ENCODE assay signal across 1 cellular context in the genomic region with DNA sequence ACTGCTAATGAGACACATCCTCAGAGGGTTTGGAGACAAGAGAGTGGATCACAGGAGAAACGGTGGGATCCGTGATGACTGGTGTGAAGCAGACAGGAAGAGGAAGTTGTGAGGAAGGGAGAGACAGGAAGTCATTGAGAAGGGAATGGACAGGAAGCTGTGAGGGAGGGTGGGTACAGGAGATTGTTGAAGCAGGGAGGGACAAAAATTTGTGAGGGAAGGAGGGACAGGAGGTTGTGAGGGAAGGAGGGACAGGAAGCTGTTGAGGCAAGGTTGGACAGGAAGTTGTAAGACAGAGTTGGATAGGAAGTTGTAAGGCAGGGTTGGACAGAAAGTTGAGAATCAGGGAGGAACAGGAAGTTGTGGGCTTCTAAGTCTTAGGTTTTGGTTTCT.
TF ChIP-seq lines count a peak whose summit lies in the region.

No MANE protein-coding gene starts in this region.

TF ChIP-seq in K562, 482 proteins besides CTCF, POLR2A, EP300 and RAD21 (continued from another document and continues in another):
- TF ChIP-seq, protein P1, sequence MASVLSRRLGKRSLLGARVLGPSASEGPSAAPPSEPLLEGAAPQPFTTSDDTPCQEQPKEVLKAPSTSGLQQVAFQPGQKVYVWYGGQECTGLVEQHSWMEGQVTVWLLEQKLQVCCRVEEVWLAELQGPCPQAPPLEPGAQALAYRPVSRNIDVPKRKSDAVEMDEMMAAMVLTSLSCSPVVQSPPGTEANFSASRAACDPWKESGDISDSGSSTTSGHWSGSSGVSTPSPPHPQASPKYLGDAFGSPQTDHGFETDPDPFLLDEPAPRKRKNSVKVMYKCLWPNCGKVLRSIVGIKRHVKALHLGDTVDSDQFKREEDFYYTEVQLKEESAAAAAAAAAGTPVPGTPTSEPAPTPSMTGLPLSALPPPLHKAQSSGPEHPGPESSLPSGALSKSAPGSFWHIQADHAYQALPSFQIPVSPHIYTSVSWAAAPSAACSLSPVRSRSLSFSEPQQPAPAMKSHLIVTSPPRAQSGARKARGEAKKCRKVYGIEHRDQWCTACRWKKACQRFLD (CRISPR knock-in tag; IDR thresholded peaks at IDR 0.05): peak; percentile 60; the same call in 1 of the 2 replicates
- TF ChIP-seq, protein P2, sequence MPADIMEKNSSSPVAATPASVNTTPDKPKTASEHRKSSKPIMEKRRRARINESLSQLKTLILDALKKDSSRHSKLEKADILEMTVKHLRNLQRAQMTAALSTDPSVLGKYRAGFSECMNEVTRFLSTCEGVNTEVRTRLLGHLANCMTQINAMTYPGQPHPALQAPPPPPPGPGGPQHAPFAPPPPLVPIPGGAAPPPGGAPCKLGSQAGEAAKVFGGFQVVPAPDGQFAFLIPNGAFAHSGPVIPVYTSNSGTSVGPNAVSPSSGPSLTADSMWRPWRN (IDR thresholded peaks at IDR 0.05; ENCODE audit: low read depth): no peak
- 0 out of 2 replicates have a peak, but pooled peaks have one; percentile 9 for TF ChIP-seq HMG20B (CRISPR knock-in tag; IDR thresholded peaks at IDR 0.05)
- 0 out of 2 replicates have a peak, but pooled peaks have one; percentile 7 for TF ChIP-seq SPI1 (IDR thresholded peaks at IDR 0.05; ENCODE audit: borderline replicate concordance, low read depth, low read length)
- TF ChIP-seq CHD2 (IDR thresholded peaks at IDR 0.05; ENCODE audit: low read depth, low read length): no peak
- TF ChIP-seq, protein P3, sequence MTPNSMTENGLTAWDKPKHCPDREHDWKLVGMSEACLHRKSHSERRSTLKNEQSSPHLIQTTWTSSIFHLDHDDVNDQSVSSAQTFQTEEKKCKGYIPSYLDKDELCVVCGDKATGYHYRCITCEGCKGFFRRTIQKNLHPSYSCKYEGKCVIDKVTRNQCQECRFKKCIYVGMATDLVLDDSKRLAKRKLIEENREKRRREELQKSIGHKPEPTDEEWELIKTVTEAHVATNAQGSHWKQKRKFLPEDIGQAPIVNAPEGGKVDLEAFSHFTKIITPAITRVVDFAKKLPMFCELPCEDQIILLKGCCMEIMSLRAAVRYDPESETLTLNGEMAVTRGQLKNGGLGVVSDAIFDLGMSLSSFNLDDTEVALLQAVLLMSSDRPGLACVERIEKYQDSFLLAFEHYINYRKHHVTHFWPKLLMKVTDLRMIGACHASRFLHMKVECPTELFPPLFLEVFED (CRISPR knock-in tag; conservative IDR thresholded peaks at IDR 0.05): peak; percentile 97
- TF ChIP-seq, protein P4, sequence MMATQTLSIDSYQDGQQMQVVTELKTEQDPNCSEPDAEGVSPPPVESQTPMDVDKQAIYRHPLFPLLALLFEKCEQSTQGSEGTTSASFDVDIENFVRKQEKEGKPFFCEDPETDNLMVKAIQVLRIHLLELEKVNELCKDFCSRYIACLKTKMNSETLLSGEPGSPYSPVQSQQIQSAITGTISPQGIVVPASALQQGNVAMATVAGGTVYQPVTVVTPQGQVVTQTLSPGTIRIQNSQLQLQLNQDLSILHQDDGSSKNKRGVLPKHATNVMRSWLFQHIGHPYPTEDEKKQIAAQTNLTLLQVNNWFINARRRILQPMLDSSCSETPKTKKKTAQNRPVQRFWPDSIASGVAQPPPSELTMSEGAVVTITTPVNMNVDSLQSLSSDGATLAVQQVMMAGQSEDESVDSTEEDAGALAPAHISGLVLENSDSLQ (IDR thresholded peaks at IDR 0.05): peak; percentile 51; the same call in 1 of the 2 replicates
- TF ChIP-seq, protein P5, sequence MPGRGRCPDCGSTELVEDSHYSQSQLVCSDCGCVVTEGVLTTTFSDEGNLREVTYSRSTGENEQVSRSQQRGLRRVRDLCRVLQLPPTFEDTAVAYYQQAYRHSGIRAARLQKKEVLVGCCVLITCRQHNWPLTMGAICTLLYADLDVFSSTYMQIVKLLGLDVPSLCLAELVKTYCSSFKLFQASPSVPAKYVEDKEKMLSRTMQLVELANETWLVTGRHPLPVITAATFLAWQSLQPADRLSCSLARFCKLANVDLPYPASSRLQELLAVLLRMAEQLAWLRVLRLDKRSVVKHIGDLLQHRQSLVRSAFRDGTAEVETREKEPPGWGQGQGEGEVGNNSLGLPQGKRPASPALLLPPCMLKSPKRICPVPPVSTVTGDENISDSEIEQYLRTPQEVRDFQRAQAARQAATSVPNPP (IDR thresholded peaks at IDR 0.05; ENCODE audit: borderline replicate concordance, insufficient read depth, insufficient read length): no peak
- TF ChIP-seq FOXA3 (CRISPR knock-in tag; conservative IDR thresholded peaks at IDR 0.05 in 1 of 2, IDR thresholded peaks at IDR 0.05 in 1 of 2): no peak
- TF ChIP-seq, protein P6, sequence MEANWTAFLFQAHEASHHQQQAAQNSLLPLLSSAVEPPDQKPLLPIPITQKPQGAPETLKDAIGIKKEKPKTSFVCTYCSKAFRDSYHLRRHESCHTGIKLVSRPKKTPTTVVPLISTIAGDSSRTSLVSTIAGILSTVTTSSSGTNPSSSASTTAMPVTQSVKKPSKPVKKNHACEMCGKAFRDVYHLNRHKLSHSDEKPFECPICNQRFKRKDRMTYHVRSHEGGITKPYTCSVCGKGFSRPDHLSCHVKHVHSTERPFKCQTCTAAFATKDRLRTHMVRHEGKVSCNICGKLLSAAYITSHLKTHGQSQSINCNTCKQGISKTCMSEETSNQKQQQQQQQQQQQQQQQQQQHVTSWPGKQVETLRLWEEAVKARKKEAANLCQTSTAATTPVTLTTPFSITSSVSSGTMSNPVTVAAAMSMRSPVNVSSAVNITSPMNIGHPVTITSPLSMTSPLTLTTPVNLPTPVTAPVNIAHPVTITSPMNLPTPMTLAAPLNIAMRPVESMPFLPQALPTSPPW (CRISPR knock-in tag; IDR thresholded peaks at IDR 0.05): 0 out of 2 replicates have a peak, but pooled peaks have one; percentile 38
- no peak for TF ChIP-seq POLR3G (IDR thresholded peaks at IDR 0.05; ENCODE audit: extremely low read depth, insufficient read length, insufficient replicate concordance)
- no peak for TF ChIP-seq XRCC3 (IDR thresholded peaks at IDR 0.05)
- TF ChIP-seq NCOA2 (IDR thresholded peaks at IDR 0.05; ENCODE audit: partially characterized antibody in 2 of 2): peak in 1 of 2 experiments; percentile 30
- TF ChIP-seq, protein P7, sequence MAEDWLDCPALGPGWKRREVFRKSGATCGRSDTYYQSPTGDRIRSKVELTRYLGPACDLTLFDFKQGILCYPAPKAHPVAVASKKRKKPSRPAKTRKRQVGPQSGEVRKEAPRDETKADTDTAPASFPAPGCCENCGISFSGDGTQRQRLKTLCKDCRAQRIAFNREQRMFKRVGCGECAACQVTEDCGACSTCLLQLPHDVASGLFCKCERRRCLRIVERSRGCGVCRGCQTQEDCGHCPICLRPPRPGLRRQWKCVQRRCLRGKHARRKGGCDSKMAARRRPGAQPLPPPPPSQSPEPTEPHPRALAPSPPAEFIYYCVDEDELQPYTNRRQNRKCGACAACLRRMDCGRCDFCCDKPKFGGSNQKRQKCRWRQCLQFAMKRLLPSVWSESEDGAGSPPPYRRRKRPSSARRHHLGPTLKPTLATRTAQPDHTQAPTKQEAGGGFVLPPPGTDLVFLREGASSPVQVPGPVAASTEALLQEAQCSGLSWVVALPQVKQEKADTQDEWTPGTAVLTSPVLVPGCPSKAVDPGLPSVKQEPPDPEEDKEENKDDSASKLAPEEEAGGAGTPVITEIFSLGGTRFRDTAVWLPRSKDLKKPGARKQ (CRISPR knock-in tag; IDR thresholded peaks at IDR 0.05): no peak
- peak; percentile 94 for TF ChIP-seq GABPA (tag; conservative IDR thresholded peaks at IDR 0.05; ENCODE audit: low read depth)
- 0 out of 4 replicates have a peak, but pooled peaks of 1 of the 2 experiments have one; percentile 19 for TF ChIP-seq FOXK2 (conservative IDR thresholded peaks at IDR 0.05 in 1 of 2, IDR thresholded peaks at IDR 0.05 in 1 of 2; ENCODE audit: low read depth in 2 of 2)
- 0 out of 4 replicates have a peak, but pooled peaks of 1 of the 2 experiments have one; percentile 22 for TF ChIP-seq HDAC1 (IDR thresholded peaks at IDR 0.05)
- TF ChIP-seq, protein P8, sequence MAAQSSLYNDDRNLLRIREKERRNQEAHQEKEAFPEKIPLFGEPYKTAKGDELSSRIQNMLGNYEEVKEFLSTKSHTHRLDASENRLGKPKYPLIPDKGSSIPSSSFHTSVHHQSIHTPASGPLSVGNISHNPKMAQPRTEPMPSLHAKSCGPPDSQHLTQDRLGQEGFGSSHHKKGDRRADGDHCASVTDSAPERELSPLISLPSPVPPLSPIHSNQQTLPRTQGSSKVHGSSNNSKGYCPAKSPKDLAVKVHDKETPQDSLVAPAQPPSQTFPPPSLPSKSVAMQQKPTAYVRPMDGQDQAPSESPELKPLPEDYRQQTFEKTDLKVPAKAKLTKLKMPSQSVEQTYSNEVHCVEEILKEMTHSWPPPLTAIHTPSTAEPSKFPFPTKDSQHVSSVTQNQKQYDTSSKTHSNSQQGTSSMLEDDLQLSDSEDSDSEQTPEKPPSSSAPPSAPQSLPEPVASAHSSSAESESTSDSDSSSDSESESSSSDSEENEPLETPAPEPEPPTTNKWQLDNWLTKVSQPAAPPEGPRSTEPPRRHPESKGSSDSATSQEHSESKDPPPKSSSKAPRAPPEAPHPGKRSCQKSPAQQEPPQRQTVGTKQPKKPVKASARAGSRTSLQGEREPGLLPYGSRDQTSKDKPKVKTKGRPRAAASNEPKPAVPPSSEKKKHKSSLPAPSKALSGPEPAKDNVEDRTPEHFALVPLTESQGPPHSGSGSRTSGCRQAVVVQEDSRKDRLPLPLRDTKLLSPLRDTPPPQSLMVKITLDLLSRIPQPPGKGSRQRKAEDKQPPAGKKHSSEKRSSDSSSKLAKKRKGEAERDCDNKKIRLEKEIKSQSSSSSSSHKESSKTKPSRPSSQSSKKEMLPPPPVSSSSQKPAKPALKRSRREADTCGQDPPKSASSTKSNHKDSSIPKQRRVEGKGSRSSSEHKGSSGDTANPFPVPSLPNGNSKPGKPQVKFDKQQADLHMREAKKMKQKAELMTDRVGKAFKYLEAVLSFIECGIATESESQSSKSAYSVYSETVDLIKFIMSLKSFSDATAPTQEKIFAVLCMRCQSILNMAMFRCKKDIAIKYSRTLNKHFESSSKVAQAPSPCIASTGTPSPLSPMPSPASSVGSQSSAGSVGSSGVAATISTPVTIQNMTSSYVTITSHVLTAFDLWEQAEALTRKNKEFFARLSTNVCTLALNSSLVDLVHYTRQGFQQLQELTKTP (IDR thresholded peaks at IDR 0.05; ENCODE audit: low read depth in 1 of 2, partially characterized antibody in 2 of 2): peak in 1 of 2 experiments; percentile 69
- TF ChIP-seq ELF1 (tag; IDR thresholded peaks at IDR 0.05): peak; percentile 69
- no peak for TF ChIP-seq HDAC8 (tag; IDR thresholded peaks at IDR 0.05)
- TF ChIP-seq, protein P9, sequence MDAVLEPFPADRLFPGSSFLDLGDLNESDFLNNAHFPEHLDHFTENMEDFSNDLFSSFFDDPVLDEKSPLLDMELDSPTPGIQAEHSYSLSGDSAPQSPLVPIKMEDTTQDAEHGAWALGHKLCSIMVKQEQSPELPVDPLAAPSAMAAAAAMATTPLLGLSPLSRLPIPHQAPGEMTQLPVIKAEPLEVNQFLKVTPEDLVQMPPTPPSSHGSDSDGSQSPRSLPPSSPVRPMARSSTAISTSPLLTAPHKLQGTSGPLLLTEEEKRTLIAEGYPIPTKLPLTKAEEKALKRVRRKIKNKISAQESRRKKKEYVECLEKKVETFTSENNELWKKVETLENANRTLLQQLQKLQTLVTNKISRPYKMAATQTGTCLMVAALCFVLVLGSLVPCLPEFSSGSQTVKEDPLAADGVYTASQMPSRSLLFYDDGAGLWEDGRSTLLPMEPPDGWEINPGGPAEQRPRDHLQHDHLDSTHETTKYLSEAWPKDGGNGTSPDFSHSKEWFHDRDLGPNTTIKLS (IDR thresholded peaks at IDR 0.05; ENCODE audit: borderline replicate concordance, low read depth): no peak
- TF ChIP-seq PHTF2 (CRISPR knock-in tag; IDR thresholded peaks at IDR 0.05): no peak
- TF ChIP-seq RBM17 (IDR thresholded peaks at IDR 0.05; ENCODE audit: borderline replicate concordance, low read depth, low read length): no peak
- TF ChIP-seq MTA1 (IDR thresholded peaks at IDR 0.05; ENCODE audit: borderline replicate concordance): 0 out of 2 replicates have a peak, but pooled peaks have one; percentile 27
- TF ChIP-seq KLF6 (CRISPR knock-in tag; IDR thresholded peaks at IDR 0.05; ENCODE audit: borderline replicate concordance): no peak
- TF ChIP-seq SETDB1 (IDR thresholded peaks at IDR 0.05; ENCODE audit: low read length): no peak
- TF ChIP-seq ELF4 (CRISPR knock-in tag; IDR thresholded peaks at IDR 0.05): peak; percentile 94; the same call in 1 of the 2 replicates
- TF ChIP-seq, protein P10, sequence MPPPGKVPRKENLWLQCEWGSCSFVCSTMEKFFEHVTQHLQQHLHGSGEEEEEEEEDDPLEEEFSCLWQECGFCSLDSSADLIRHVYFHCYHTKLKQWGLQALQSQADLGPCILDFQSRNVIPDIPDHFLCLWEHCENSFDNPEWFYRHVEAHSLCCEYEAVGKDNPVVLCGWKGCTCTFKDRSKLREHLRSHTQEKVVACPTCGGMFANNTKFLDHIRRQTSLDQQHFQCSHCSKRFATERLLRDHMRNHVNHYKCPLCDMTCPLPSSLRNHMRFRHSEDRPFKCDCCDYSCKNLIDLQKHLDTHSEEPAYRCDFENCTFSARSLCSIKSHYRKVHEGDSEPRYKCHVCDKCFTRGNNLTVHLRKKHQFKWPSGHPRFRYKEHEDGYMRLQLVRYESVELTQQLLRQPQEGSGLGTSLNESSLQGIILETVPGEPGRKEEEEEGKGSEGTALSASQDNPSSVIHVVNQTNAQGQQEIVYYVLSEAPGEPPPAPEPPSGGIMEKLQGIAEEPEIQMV (tag; conservative IDR thresholded peaks at IDR 0.05; ENCODE audit: low read depth): no peak
- no peak for TF ChIP-seq SAFB2 (IDR thresholded peaks at IDR 0.05; ENCODE audit: borderline replicate concordance, low read depth, low read length, severe bottlenecking)
- no peak for TF ChIP-seq FOXP1 (CRISPR knock-in tag; IDR thresholded peaks at IDR 0.05)
- TF ChIP-seq ZEB2 (IDR thresholded peaks at IDR 0.05): peak; percentile 60
- TF ChIP-seq, protein P11, sequence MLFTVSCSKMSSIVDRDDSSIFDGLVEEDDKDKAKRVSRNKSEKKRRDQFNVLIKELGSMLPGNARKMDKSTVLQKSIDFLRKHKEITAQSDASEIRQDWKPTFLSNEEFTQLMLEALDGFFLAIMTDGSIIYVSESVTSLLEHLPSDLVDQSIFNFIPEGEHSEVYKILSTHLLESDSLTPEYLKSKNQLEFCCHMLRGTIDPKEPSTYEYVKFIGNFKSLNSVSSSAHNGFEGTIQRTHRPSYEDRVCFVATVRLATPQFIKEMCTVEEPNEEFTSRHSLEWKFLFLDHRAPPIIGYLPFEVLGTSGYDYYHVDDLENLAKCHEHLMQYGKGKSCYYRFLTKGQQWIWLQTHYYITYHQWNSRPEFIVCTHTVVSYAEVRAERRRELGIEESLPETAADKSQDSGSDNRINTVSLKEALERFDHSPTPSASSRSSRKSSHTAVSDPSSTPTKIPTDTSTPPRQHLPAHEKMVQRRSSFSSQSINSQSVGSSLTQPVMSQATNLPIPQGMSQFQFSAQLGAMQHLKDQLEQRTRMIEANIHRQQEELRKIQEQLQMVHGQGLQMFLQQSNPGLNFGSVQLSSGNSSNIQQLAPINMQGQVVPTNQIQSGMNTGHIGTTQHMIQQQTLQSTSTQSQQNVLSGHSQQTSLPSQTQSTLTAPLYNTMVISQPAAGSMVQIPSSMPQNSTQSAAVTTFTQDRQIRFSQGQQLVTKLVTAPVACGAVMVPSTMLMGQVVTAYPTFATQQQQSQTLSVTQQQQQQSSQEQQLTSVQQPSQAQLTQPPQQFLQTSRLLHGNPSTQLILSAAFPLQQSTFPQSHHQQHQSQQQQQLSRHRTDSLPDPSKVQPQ (CRISPR knock-in tag; IDR thresholded peaks at IDR 0.05; ENCODE audit: borderline replicate concordance): no peak
